26 cellular contexts compared by ENCODE assay signal in the genomic region with DNA sequence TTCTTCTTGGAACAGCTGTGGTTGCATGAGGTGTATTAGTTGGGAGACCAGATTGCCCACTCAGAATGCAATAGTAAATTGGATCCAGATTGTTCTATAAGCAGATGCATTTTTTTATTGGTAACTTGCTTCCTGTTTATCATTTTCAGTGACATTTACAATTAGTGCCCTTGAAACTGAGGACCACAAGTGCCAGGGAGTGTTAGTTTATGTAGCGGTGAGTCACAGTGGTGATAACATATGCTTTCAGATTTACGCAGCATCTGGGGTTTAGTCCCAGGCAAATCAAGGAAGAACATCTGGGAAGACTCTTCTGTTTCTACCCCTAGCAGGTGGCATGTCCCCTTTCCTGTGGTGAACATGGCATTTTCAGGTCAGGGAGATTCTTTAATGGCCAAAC. TPM values are rescaled to one million over a fixed set of nuclear protein-coding genes. Genes with fewer than 3 reads are reported as not detected.
A peak's percentile ranks its signal among the peaks of the same experiment; 100 is the strongest.
DNase-seq lines count a peak whose midpoint lies in the region; TF ChIP-seq lines count a peak whose summit lies in the region.
"Had no signal": no experiment of that assay in that cellular context is flagged by ENCODE, and none has a peak within 500 bp of the region (broad histone marks: within the 10 kb centered on the region; RNA-seq: fewer than 3 reads in every experiment).

No MANE protein-coding gene starts in this region.

- no peak overlapping the region for H2BK12ac ChIP-seq in H9 (ENCODE audit: insufficient read length, low read depth, low read length)

- H3K9me3 ChIP-seq in H9 (ENCODE audit: control insufficient read depth, low read depth, low read length): no peaks in the 10 kb centered on the region
- H3K9me3 ChIP-seq: lower lobe of right lung, testis had no signal

- H3K4me2 ChIP-seq in H9 (ENCODE audit: insufficient read depth, insufficient read length, low read length): no peak overlapping the region
- H3K4me2 ChIP-seq: KMS-11 had no signal

- H3K9me3 Mint-ChIP-seq in activated T-cell treated with anti-CD3 and anti-CD28 coated beads, Interleukin-2, amount 50 U/mL, for 24 hours: no peaks in the 10 kb centered on the region
- H3K9me3 Mint-ChIP-seq in H9: peaks cover 51 to 65% of the 10 kb centered on the region in 2 experiments
- H3K9me3 Mint-ChIP-seq: activated naive CD8-positive, alpha-beta T cell treated with anti-CD3 and anti-CD28 coated beads for 36 hours; central memory CD8-positive, alpha-beta T cell had no signal

- WGBS in H9 (ENCODE audit: extremely low coverage, insufficient read length, low lambda C conversion rate): no CpG with 5 or more reads among the region's 2 CpGs

- H3K27ac ChIP-seq in H9 (ENCODE audit: insufficient read length, low read depth, low read length): no peak overlapping the region
- H3K27ac ChIP-seq: C4-2B, KMS-11, lower lobe of right lung, testis had no signal

- no peak overlapping the region for H2BK20ac ChIP-seq in H9 (ENCODE audit: low read depth, low read length, poor library complexity, severe bottlenecking)

- no peak for TF ChIP-seq CTCF in H9 (conservative IDR thresholded peaks at IDR 0.05)

- DNase-seq in AG20443 (ENCODE audit: low spot score): peak; percentile 6
- DNase-seq in GM03348 (ENCODE audit: low spot score): peak; percentile 9
- peak; percentile 80 for DNase-seq in NCI-H524 treated with DMSO at 0.1 percent for 48 hours (lab: John Stamatoyannopoulos, UW)
- DNase-seq in fibroblast of peridontal ligament (ENCODE audit: extremely low read depth): peak; percentile 18
- DNase-seq in activated T-cell treated with anti-CD3 and anti-CD28 coated beads, Interleukin-2, amount 50 U/mL, for 24 hours: no peak
- DNase-seq in effector CD4-positive, alpha-beta T cell: no peak
- no peak for DNase-seq in H9
- DNase-seq: activated CD4-positive, alpha-beta T cell treated with anti-CD3 and anti-CD28 coated beads for 36 hours; activated effector memory CD4-positive, alpha-beta T cell treated with anti-CD3 and anti-CD28 coated beads, Interleukin-2, amount 50 U/mL, for 16 hours; activated naive CD8-positive, alpha-beta T cell treated with anti-CD3 and anti-CD28 coated beads for 36 hours; dermis blood vessel endothelial cell; head of caudate nucleus; lower lobe of right lung; MV-4-11; natural killer cell; NCI-H1436 treated with DMSO at 0.1 percent for 48 hours; NCI-H345; Right ventricle myocardium superior; stimulated activated CD4-positive, alpha-beta T cell treated with anti-CD3 and anti-CD28 coated beads, Interleukin-15, amount 100 ng/mL, for 24 hours; stimulated activated naive CD4-positive, alpha-beta T cell treated with Interleukin-2 at 50 U/mL for 16 hours; testis had no signal

- no peak overlapping the region for H3K27ac Mint-ChIP-seq in activated T-cell treated with anti-CD3 and anti-CD28 coated beads, Interleukin-2, amount 50 U/mL, for 24 hours
- no peak overlapping the region for H3K27ac Mint-ChIP-seq in H9
- H3K27ac Mint-ChIP-seq: activated CD4-positive, alpha-beta T cell treated with anti-CD3 and anti-CD28 coated beads for 36 hours; activated naive CD8-positive, alpha-beta T cell treated with anti-CD3 and anti-CD28 coated beads for 36 hours; natural killer cell had no signal

- no peaks in the 10 kb centered on the region for H4K20me1 ChIP-seq in H9 (ENCODE audit: control insufficient read depth, insufficient read depth, insufficient read length)

- H3K23ac ChIP-seq in H9 (ENCODE audit: insufficient read length, low read depth, low read length): no peak overlapping the region

- no peaks in the 10 kb centered on the region for H3K4me1 Mint-ChIP-seq in activated T-cell treated with anti-CD3 and anti-CD28 coated beads, Interleukin-2, amount 50 U/mL, for 24 hours (ENCODE audit: low read depth)
- peaks cover 2% of the 10 kb centered on the region in 2 experiments; a peak in 1 of 4 replicates for H3K4me1 Mint-ChIP-seq in H9
- H3K4me1 Mint-ChIP-seq: activated CD4-positive, alpha-beta T cell treated with anti-CD3 and anti-CD28 coated beads for 36 hours; activated naive CD8-positive, alpha-beta T cell treated with anti-CD3 and anti-CD28 coated beads for 36 hours; central memory CD8-positive, alpha-beta T cell; natural killer cell had no signal

- no peak overlapping the region for H3T11ph ChIP-seq in H9 (ENCODE audit: low read length)

- H3K18ac ChIP-seq in H9 (ENCODE audit: insufficient read length, low read depth, low read length): no peak overlapping the region

- H3K79me1 ChIP-seq in H9 (ENCODE audit: insufficient read depth, low read depth, low read length, poor library complexity, severe bottlenecking): no peaks in the 10 kb centered on the region

- no peak overlapping the region for H3K4me3 Mint-ChIP-seq in activated T-cell treated with anti-CD3 and anti-CD28 coated beads, Interleukin-2, amount 50 U/mL, for 24 hours
- no peak overlapping the region for H3K4me3 Mint-ChIP-seq in H9
- H3K4me3 Mint-ChIP-seq: activated CD4-positive, alpha-beta T cell treated with anti-CD3 and anti-CD28 coated beads for 36 hours; activated naive CD8-positive, alpha-beta T cell treated with anti-CD3 and anti-CD28 coated beads for 36 hours; central memory CD8-positive, alpha-beta T cell; natural killer cell had no signal

- H3K14ac ChIP-seq in H9 (ENCODE audit: insufficient read depth, low read length): no peak overlapping the region

- no peak overlapping the region for H4K5ac ChIP-seq in H9 (ENCODE audit: insufficient read length, low read depth, low read length)

- no peaks in the 10 kb centered on the region for H3K36me3 Mint-ChIP-seq in activated T-cell treated with anti-CD3 and anti-CD28 coated beads, Interleukin-2, amount 50 U/mL, for 24 hours (ENCODE audit: low read depth)
- no peaks in the 10 kb centered on the region; a peak in 1 of 7 replicates for H3K36me3 Mint-ChIP-seq in H9 (ENCODE audit: insufficient read depth in 1 of 3, low read depth in 3 of 3)
- H3K36me3 Mint-ChIP-seq: activated naive CD8-positive, alpha-beta T cell treated with anti-CD3 and anti-CD28 coated beads for 36 hours; natural killer cell had no signal

- H2BK5ac ChIP-seq in H9 (ENCODE audit: insufficient read length, low read length): no peak overlapping the region

- H3K23me2 ChIP-seq in H9 (ENCODE audit: insufficient read length, low read depth, low read length, poor library complexity, severe bottlenecking): no peaks in the 10 kb centered on the region

- H2AFZ ChIP-seq in H9 (ENCODE audit: low read length): no peak overlapping the region

- H2AK5ac ChIP-seq in H9 (ENCODE audit: insufficient read length, low read length): no peak overlapping the region

- no peaks in the 10 kb centered on the region for H3K4me1 ChIP-seq in H9 (ENCODE audit: insufficient read depth, low read length)
- H3K4me1 ChIP-seq: lower lobe of right lung, testis had no signal

- no peak overlapping the region for H4K91ac ChIP-seq in H9 (ENCODE audit: insufficient read length, low read depth, low read length)

- H3K79me2 ChIP-seq in H9 (ENCODE audit: insufficient read depth, low read length): no peaks in the 10 kb centered on the region

- no peak overlapping the region for H2BK15ac ChIP-seq in H9 (ENCODE audit: low read depth, low read length)

- no peak overlapping the region for H4K8ac ChIP-seq in H9 (replicated peaks; ENCODE audit: insufficient read length, low read depth, low read length)

- no peak overlapping the region for H2BK120ac ChIP-seq in H9 (ENCODE audit: low read depth, low read length, poor library complexity, severe bottlenecking)

- no peaks in the 10 kb centered on the region for H3K27me3 ChIP-seq in H9 (ENCODE audit: insufficient read depth, low read length)
- H3K27me3 ChIP-seq: testis had no signal

- H3K56ac ChIP-seq in H9 (ENCODE audit: insufficient read length, low read depth, low read length): no peak overlapping the region

- peaks cover 8% of the 10 kb centered on the region for H3K27me3 Mint-ChIP-seq in activated T-cell treated with anti-CD3 and anti-CD28 coated beads, Interleukin-2, amount 50 U/mL, for 24 hours
- no peaks in the 10 kb centered on the region for H3K27me3 Mint-ChIP-seq in H9 (ENCODE audit: low read depth)
- H3K27me3 Mint-ChIP-seq: activated CD4-positive, alpha-beta T cell treated with anti-CD3 and anti-CD28 coated beads for 36 hours; activated naive CD8-positive, alpha-beta T cell treated with anti-CD3 and anti-CD28 coated beads for 36 hours; central memory CD8-positive, alpha-beta T cell had no signal

- H3K4ac ChIP-seq in H9 (ENCODE audit: low read depth, low read length): no peak overlapping the region

- H3K9ac ChIP-seq in H9 (ENCODE audit: extremely low read depth, insufficient read length, low read length): no peak overlapping the region
- H3K9ac ChIP-seq: KMS-11 had no signal

RNA-seq across cellular contexts. Expression of gene FRMPD4, which starts 24.1 kb away (rescaled TPM):
- 0.18 and 0.24 TPM in 2 replicates for total RNA-seq in H9 (2021)
- total RNA-seq: activated CD4-positive, alpha-beta T cell treated with anti-CD3 and anti-CD28 coated beads for 36 hours; activated naive CD8-positive, alpha-beta T cell treated with anti-CD3 and anti-CD28 coated beads for 36 hours; dermis blood vessel endothelial cell; mononuclear cell; natural killer cell; T-helper 2 cell treated with Interferon-gamma antibody and Interleukin-4, amounts not matched to agents 100 ng/mL and 5 ng/mL, for 36 hours had no signal

Comparison
In these comparisons a context has a peak if more than half of its experiments do, and no peak if none do; other contexts are left out.
1. DNase-seq: peak in AG20443 (single experiment), GM03348 (single experiment), NCI-H524 treated with DMSO at 0.1 percent for 48 hours (single experiment) and fibroblast of peridontal ligament (single experiment); none in activated T-cell treated with anti-CD3 and anti-CD28 coated beads, Interleukin-2, amount 50 U/mL, for 24 hours (single experiment), effector CD4-positive, alpha-beta T cell (single experiment) and H9 (single experiment).